In the genomic region with DNA sequence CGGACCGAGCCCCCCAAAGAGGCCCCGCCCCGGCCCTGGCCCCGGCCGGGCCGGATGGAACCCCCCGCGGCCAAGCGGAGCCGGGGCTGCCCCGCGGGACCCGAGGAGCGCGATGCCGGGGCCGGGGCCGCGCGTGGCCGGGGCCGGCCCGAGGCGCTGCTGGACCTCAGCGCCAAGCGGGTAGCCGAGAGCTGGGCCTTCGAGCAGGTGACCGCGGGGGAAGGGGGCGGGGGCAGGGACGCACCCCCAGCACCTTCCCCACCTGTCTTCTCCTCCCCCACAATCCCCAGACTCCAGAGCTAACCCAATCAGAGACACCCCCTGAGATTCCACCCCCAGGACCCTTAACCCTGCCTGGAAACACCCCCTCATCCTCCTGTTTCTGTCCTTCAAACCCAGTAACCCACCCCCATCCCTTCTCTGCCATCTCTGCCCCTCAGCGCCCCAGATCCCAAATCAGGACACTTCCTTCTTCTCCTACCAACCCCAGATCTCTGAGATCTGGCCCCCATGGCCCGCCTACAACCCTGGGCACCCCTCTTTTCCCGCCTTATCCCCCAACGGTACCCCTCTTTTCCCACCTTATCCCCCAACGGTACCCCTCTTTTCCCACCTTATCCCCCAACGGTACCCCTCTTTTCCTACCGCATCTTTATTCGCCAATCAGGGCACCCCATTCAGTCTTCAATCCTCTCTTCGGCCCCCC, we compare ENCODE assay signal across 8 cellular contexts. TPM values are rescaled to one million over a fixed set of nuclear protein-coding genes. Genes with fewer than 3 reads are reported as not detected.
DNase-seq lines count a peak whose midpoint lies in the region; ATAC-seq and TF ChIP-seq lines count a peak whose summit lies in the region.

No MANE protein-coding gene starts in this region.

- peak overlapping the region; percentile 57 to 83 for H3K4me3 ChIP-seq in esophagus (ENCODE audit: low read depth in 1 of 2, low read length in 2 of 2)

- no peaks in the 10 kb centered on the region for H3K36me3 ChIP-seq in esophagus (ENCODE audit: control insufficient read depth in 2 of 2, insufficient read depth in 2 of 2, low read length in 1 of 2)

- no peak overlapping the region for H3K27ac Mint-ChIP-seq in nephron progenitor cell

- WGBS in esophagus, 2 donors = 3 to 7% methylated on average over 23 to 42 of the region's 42 CpGs

- H3K4me3 Mint-ChIP-seq in nephron progenitor cell = peak overlapping the region; percentile 95

- no peaks in the 10 kb centered on the region for H3K27me3 ChIP-seq in esophagus (ENCODE audit: control insufficient read depth in 1 of 2, insufficient read depth in 2 of 2, low read length in 2 of 2)

- peaks cover 24% of the 10 kb centered on the region for H3K4me1 Mint-ChIP-seq in nephron progenitor cell

- DNase-seq in NCI-H748 (lab: John Stamatoyannopoulos, UW; ENCODE audit: unreplicated experiment) (peak; percentile 36), NCI-H748 treated with DMSO at 0.1 percent for 48 hours (lab: John Stamatoyannopoulos, UW) (no peak), nephron progenitor cell (no peak), COR-L47 (lab: John Stamatoyannopoulos, UW) (no peak), NCI-H1930 (lab: John Stamatoyannopoulos, UW) (no peak)

- peaks cover 9% of the 10 kb centered on the region for H3K36me3 Mint-ChIP-seq in nephron progenitor cell (ENCODE audit: low read depth)

- no peaks in the 10 kb centered on the region for H3K9me3 Mint-ChIP-seq in nephron progenitor cell

- ATAC-seq in HG02623 (IDR thresholded peaks at IDR 0.05; ENCODE audit: unreplicated experiment) = peak; percentile 2

- no peaks in the 10 kb centered on the region for H3K9me3 ChIP-seq in esophagus (ENCODE audit: control insufficient read depth in 2 of 2, insufficient read depth in 1 of 2, low read depth in 1 of 2, low read length in 1 of 2)

- H3K4me1 ChIP-seq in esophagus (ENCODE audit: control insufficient read depth in 2 of 2, insufficient read depth in 2 of 2, low read length in 1 of 2) = peaks cover 6 to 10% of the 10 kb centered on the region in 2 donors

- TF ChIP-seq CTCF in nephron progenitor cell (IDR thresholded peaks at IDR 0.05) = no peak

- H3K27me3 Mint-ChIP-seq in nephron progenitor cell (ENCODE audit: low read depth, poor library complexity) = peaks cover 3% of the 10 kb centered on the region

- H3K27ac ChIP-seq in esophagus (ENCODE audit: low read depth in 2 of 2, low read length in 1 of 2) = peak overlapping the region; percentile 88 to 94

TF ChIP-seq in PFSK-1, 5 proteins besides CTCF, POLR2A, EP300 and RAD21:
- TF ChIP-seq POLR2AphosphoS5 (IDR thresholded peaks at IDR 0.05; ENCODE audit: low read depth, low read length) (no peak), TAF1 (IDR thresholded peaks at IDR 0.05; ENCODE audit: borderline replicate concordance, insufficient read depth, low read length) (0 out of 2 replicates have a peak, but pooled peaks have one; percentile 5)

RNA-seq across cellular contexts. Expression of a gene that starts 0.5 kb away (rescaled TPM):
- 31.2 TPM for polyA plus RNA-seq in PFSK-1 (2012; ENCODE audit: insufficient read length, low read depth)
- polyA plus RNA-seq in esophagus = 10 to 100 TPM; 10.1 to 17.0 TPM

RNA-seq across cellular contexts. Expression of a gene that starts 21.5 kb away (rescaled TPM):
- 320 TPM for polyA plus RNA-seq in PFSK-1 (2012; ENCODE audit: insufficient read length, low read depth)
- polyA plus RNA-seq in esophagus = 100 to 1,000 TPM; 135 to 174 TPM

RNA-seq across cellular contexts. Expression of a gene that starts 31.4 kb away (rescaled TPM):
- polyA plus RNA-seq in PFSK-1 (2012; ENCODE audit: insufficient read length, low read depth) = 64.5 TPM
- polyA plus RNA-seq in esophagus = 10 to 100 TPM; 17.7 to 28.9 TPM
